9 cellular contexts compared by ENCODE assay signal in the genomic region with DNA sequence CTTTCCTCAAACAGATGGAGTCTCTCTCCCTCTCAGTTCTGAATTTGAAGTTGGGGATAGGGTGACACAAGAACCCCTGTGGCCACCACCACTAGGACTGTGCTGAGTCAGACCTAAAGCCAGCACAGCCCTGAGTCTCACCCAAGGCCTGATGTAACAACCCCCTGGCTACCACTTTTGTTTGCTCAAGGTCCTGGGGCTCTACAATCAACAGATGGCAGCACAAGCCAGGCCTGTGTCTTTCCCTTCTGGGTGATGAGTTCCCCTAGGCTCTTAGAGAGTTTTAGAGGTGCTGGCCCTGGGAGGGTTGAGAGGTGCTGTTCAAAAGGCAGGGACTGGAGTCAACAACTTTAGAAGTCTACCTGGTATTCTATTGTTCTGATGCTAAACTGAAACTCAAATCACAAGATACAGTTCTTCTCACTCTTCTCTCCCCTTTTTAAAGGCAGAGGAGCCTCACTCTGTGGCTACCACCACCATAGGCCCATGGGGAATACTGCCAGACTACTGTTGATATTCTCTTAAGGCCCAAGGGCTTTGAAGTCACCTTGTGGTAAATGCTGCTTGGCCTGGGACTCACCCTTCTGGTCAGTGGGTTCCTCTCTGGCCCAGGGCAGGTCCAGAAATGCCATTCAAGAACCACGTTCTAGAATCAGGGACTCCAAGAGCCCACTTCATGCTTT. TPM values are rescaled to one million over a fixed set of nuclear protein-coding genes. Genes with fewer than 3 reads are reported as not detected.
A peak's percentile ranks its signal among the peaks of the same experiment; 100 is the strongest.
DNase-seq lines count a peak whose midpoint lies in the region; ATAC-seq, FAIRE-seq and TF ChIP-seq lines count a peak whose summit lies in the region.
"Had no signal": no experiment of that assay in that cellular context is flagged by ENCODE, and none has a peak within 500 bp of the region (broad histone marks: within the 10 kb centered on the region; RNA-seq: fewer than 3 reads in every experiment).

No MANE protein-coding gene starts in this region.

- no peak for TF ChIP-seq POLR2A in H1 (IDR thresholded peaks at IDR 0.05; ENCODE audit: control extremely low read depth in 1 of 2, low read depth in 2 of 2, low read length in 2 of 2)

- no peak overlapping the region for H2BK12ac ChIP-seq in H1 (ENCODE audit: low read depth, low read length)

- no peak overlapping the region for H3K27ac ChIP-seq in H1 (ENCODE audit: low read depth, low read length)
- H3K27ac ChIP-seq: SK-N-MC had no signal

- H4K91ac ChIP-seq in H1 (replicated peaks; ENCODE audit: insufficient read length, low read length) = no peak overlapping the region

- no peak for TF ChIP-seq EP300 in H1 (IDR thresholded peaks at IDR 0.05; ENCODE audit: borderline replicate concordance in 1 of 2, low read depth in 2 of 2, low read length in 2 of 2)

- no peak for FAIRE-seq in H1 (lab: Jason Lieb, UNC)

- no peaks in the 10 kb centered on the region for H3K27me3 ChIP-seq in H1 (replicated peaks in 1 of 4; ENCODE audit: control insufficient read depth in 3 of 4, extremely low read depth in 1 of 4, insufficient read depth in 3 of 4, low read length in 3 of 4)

- no peaks in the 10 kb centered on the region for H3K36me3 ChIP-seq in H1 (ENCODE audit: control insufficient read depth in 2 of 4, insufficient read depth in 4 of 4, low read length in 3 of 4)

- no peaks in the 10 kb centered on the region for H3K79me2 ChIP-seq in H1 (ENCODE audit: control insufficient read depth in 1 of 2, insufficient read depth in 2 of 2, low read length in 2 of 2)

- H3K27ac Mint-ChIP-seq in immature natural killer cell = no peak overlapping the region

- no peak overlapping the region for H3K14ac ChIP-seq in H1 (ENCODE audit: insufficient read length)

- H2AFZ ChIP-seq in H1 (ENCODE audit: low read length) = no peak overlapping the region

- H3K4me2 ChIP-seq in H1 (ENCODE audit: insufficient read depth in 1 of 2, low read depth in 2 of 2, low read length in 2 of 2) = no peak overlapping the region

- TF ChIP-seq CTCF in H1 (IDR thresholded peaks at IDR 0.05; ENCODE audit: control extremely low read depth in 1 of 3, insufficient read depth in 1 of 3, low read depth in 1 of 3, low read length in 3 of 3) = peak in 2 of 3 experiments; percentile 15 to 27; a peak in 2 of 4 replicates

- no peak overlapping the region for H3K4me3 ChIP-seq in H1 (ENCODE audit: extremely low read depth in 1 of 4, insufficient read depth in 2 of 4, low read depth in 3 of 4, low read length in 4 of 4)
- H3K4me3 ChIP-seq: SK-N-MC had no signal

- H2AK5ac ChIP-seq in H1 (ENCODE audit: low read depth, low read length) = no peak overlapping the region

- DNase-seq in H1 (ENCODE audit: low read depth in 1 of 2, low spot score in 2 of 2) (no peak), mesenteric fat pad (ENCODE audit: low spot score) (no peak), RPMI8226 (no peak), immature natural killer cell (no peak), mucosa of gallbladder (ENCODE audit: low spot score) (no peak)

- no peaks in the 10 kb centered on the region for H3K23me2 ChIP-seq in H1 (ENCODE audit: low read depth, low read length)

- no peak overlapping the region for H3K56ac ChIP-seq in H1 (replicated peaks; ENCODE audit: insufficient read length, low read depth, low read length)

- H3K23ac ChIP-seq in H1 (ENCODE audit: insufficient read length) = no peak overlapping the region

- H3K27me3 Mint-ChIP-seq in immature natural killer cell (ENCODE audit: low read depth in 3 of 3) = peaks cover 0 to 6% (median 1%) of the 10 kb centered on the region in 3 donors

- H2BK15ac ChIP-seq in H1 (ENCODE audit: low read length) = no peak overlapping the region

- no peak overlapping the region for H2BK20ac ChIP-seq in H1 (ENCODE audit: low read length)

- whole genome bisulfite sequencing in H1 (ENCODE audit: extremely low coverage in 1 of 2, insufficient coverage in 1 of 2, insufficient read length in 1 of 2, insufficient replicate concordance in 2 of 2, low coverage in 1 of 2, low lambda C conversion rate in 2 of 2, missing lambda C conversion rate in 1 of 2), 2 experiments = 67% methylated on average over 1 of the region's 1 CpG; no CpG with 5 or more reads in 1 of the 2 experiments

- H3K79me1 ChIP-seq in H1 (ENCODE audit: low read depth, low read length) = no peaks in the 10 kb centered on the region

- H3K36me3 Mint-ChIP-seq in immature natural killer cell = peaks cover 0 to 5% (median 0%) of the 10 kb centered on the region in 3 donors

- CTCF ChIA-PET in H1 (lab: Charles Lee; ENCODE audit: partially characterized antibody) = interaction anchor here (1.0 kb wide), 1 partner anchor 214 kb away, joined by 3 read pairs; no protein-coding TSS in a partner anchor

- no peaks in the 10 kb centered on the region for H3K4me1 ChIP-seq in H1 (replicated peaks in 1 of 4; ENCODE audit: control insufficient read depth in 3 of 4, insufficient read depth in 4 of 4, low read length in 3 of 4)

- POLR2A ChIA-PET in H1 (lab: Charles Lee; ENCODE audit: partially characterized antibody) = no interaction called here

- no peak overlapping the region for H4K5ac ChIP-seq in H1 (ENCODE audit: insufficient read length, low read depth, low read length)

- no peak overlapping the region for H3K4me3 Mint-ChIP-seq in immature natural killer cell

- H2BK120ac ChIP-seq in H1 (replicated peaks; ENCODE audit: low read depth, low read length) = no peak overlapping the region

- H3K4ac ChIP-seq in H1 (replicated peaks; ENCODE audit: insufficient read length, low read depth, low read length) = no peak overlapping the region

- peak; percentile 56 to 65 for TF ChIP-seq RAD21 in H1 (IDR thresholded peaks at IDR 0.05 in 1 of 2, conservative IDR thresholded peaks at IDR 0.05 in 1 of 2; ENCODE audit: low read depth in 2 of 2, low read length in 2 of 2)

- no peaks in the 10 kb centered on the region for H4K20me1 ChIP-seq in H1 (replicated peaks in 1 of 2; ENCODE audit: control insufficient read depth in 1 of 2, insufficient read depth in 2 of 2, low read length in 2 of 2)

- no peak overlapping the region for H3K18ac ChIP-seq in H1 (ENCODE audit: extremely low read depth, low read length)

- peaks cover 3 to 25% (median 12%) of the 10 kb centered on the region in 6 donors for H3K9me3 Mint-ChIP-seq in immature natural killer cell

- H3K4me1 Mint-ChIP-seq in immature natural killer cell = no peaks in the 10 kb centered on the region

- H3K9me3 ChIP-seq in H1 (ENCODE audit: insufficient read depth in 2 of 2, low read depth in 1 of 2, low read length in 1 of 2) = no peaks in the 10 kb centered on the region

- H3K9ac ChIP-seq in H1 (replicated peaks in 1 of 4; ENCODE audit: extremely low read depth in 1 of 4, low read depth in 3 of 4, low read length in 3 of 4) = no peak overlapping the region

- H2BK5ac ChIP-seq in H1 (ENCODE audit: low read depth, low read length) = no peak overlapping the region

- no peak overlapping the region for H4K8ac ChIP-seq in H1 (ENCODE audit: extremely low read depth, insufficient read depth, low read length)

- ATAC-seq in GM18499 (IDR thresholded peaks at IDR 0.05; ENCODE audit: insufficient read depth, unreplicated experiment) = peak; percentile 64
- ATAC-seq in GM21526 (IDR thresholded peaks at IDR 0.05; ENCODE audit: low FRiP score, unreplicated experiment) = peak; percentile 86
- ATAC-seq in HG03558 (IDR thresholded peaks at IDR 0.05; ENCODE audit: extremely low read depth, unreplicated experiment) = peak; percentile 39

TF ChIP-seq in H1, 55 proteins besides CTCF, POLR2A, EP300 and RAD21 (continues in another document):
- TF ChIP-seq TBP (IDR thresholded peaks at IDR 0.05; ENCODE audit: low read depth, low read length) (no peak), KDM5A (IDR thresholded peaks at IDR 0.05; ENCODE audit: low read length) (no peak), POU5F1 (IDR thresholded peaks at IDR 0.05; ENCODE audit: low read depth, low read length) (no peak), RBBP5 (IDR thresholded peaks at IDR 0.05; ENCODE audit: borderline replicate concordance, low read depth, low read length) (no peak), JUND (IDR thresholded peaks at IDR 0.05; ENCODE audit: low read length) (no peak), GABPA (IDR thresholded peaks at IDR 0.05; ENCODE audit: borderline replicate concordance, insufficient read depth, low read length) (no peak), TEAD4 (IDR thresholded peaks at IDR 0.05; ENCODE audit: low read depth, low read length) (no peak), EZH2 (IDR thresholded peaks at IDR 0.05; ENCODE audit: low read depth, low read length, severe bottlenecking) (no peak), BCL11A (IDR thresholded peaks at IDR 0.05; ENCODE audit: low read depth in 2 of 2, low read length in 2 of 2) (no peak), SUZ12 (IDR thresholded peaks at IDR 0.05; ENCODE audit: low read length) (no peak), SRF (IDR thresholded peaks at IDR 0.05; ENCODE audit: low read depth, low read length) (no peak), EGR1 (IDR thresholded peaks at IDR 0.05; ENCODE audit: borderline replicate concordance, low read depth, low read length) (no peak), SAP30 (IDR thresholded peaks at IDR 0.05; ENCODE audit: insufficient read depth, insufficient replicate concordance, low read length) (no peak)

RNA-seq across cellular contexts. Expression of gene OR5K4, which starts 6.5 kb away (rescaled TPM):
- not detected in 2 replicates for total RNA-seq in H1 (2021; fragmentation: NEBNext Ultra II Directional; extraction: Animal tissue kit (Norgen Biotek cat#: 25700))
- polyA plus RNA-seq in H1 (2011; rRNA removed) = not detected in 2 replicates
- polyA plus RNA-seq in H1 (2011; cell fraction: cytosol; rRNA removed) = not detected
- not detected for polyA plus RNA-seq in H1 (2011; cell fraction: nucleus; rRNA removed)
- polyA plus RNA-seq in H1 (2012, experiment 1 of 2) = not detected in 4 replicates
- polyA plus RNA-seq in H1 (2012, experiment 2 of 2) = not detected
- not detected for polyA plus RNA-seq in H1 (2013, experiment 1 of 2)
- not detected for polyA plus RNA-seq in H1 (2013, experiment 2 of 2)
- polyA minus RNA-seq in H1 (2011; rRNA and poly(A)+ RNA removed) = not detected in 2 replicates
- not detected for polyA minus RNA-seq in H1 (2011; cell fraction: cytosol; rRNA and poly(A)+ RNA removed)
- polyA minus RNA-seq in H1 (2011; cell fraction: nucleus; rRNA and poly(A)+ RNA removed) = not detected
- total RNA-seq in mesenteric fat pad = not detected
- not detected for polyA plus RNA-seq in immature natural killer cell
- total RNA-seq in mucosa of gallbladder = not detected

RNA-seq across cellular contexts. Expression of gene OR5K3, which starts 30.3 kb away (rescaled TPM):
- total RNA-seq in H1 (2021; fragmentation: NEBNext Ultra II Directional; extraction: Animal tissue kit (Norgen Biotek cat#: 25700)) = not detected in 2 replicates
- polyA plus RNA-seq in H1 (2011; rRNA removed) (not detected in 2 replicates), immature natural killer cell (not detected)
- not detected for polyA plus RNA-seq in H1 (2011; cell fraction: cytosol; rRNA removed)
- polyA plus RNA-seq in H1 (2011; cell fraction: nucleus; rRNA removed) = not detected
- not detected in 4 replicates for polyA plus RNA-seq in H1 (2012, experiment 1 of 2)
- not detected for polyA plus RNA-seq in H1 (2012, experiment 2 of 2)
- polyA plus RNA-seq in H1 (2013, experiment 1 of 2) = not detected
- not detected for polyA plus RNA-seq in H1 (2013, experiment 2 of 2)
- not detected in 2 replicates for polyA minus RNA-seq in H1 (2011; rRNA and poly(A)+ RNA removed)
- polyA minus RNA-seq in H1 (2011; cell fraction: cytosol; rRNA and poly(A)+ RNA removed) = not detected
- polyA minus RNA-seq in H1 (2011; cell fraction: nucleus; rRNA and poly(A)+ RNA removed) = not detected
- total RNA-seq in mesenteric fat pad (not detected), mucosa of gallbladder (not detected)
